Comparison of ENCODE assay signal across 1 cellular context in genomic region chr6:26568601-26569432, GRCh38.
TF ChIP-seq lines count a peak whose summit lies in the region.

No MANE protein-coding gene starts in this region.

TF ChIP-seq in PFSK-1, 5 proteins besides CTCF, POLR2A, EP300 and RAD21 (continued from another document):
- peak; percentile 53; the same call in 1 of the 2 replicates for TF ChIP-seq SIN3A (IDR thresholded peaks at IDR 0.05; ENCODE audit: borderline replicate concordance, insufficient read depth, low read length)
- peak; percentile 50; the same call in 1 of the 2 replicates for TF ChIP-seq TAF1 (IDR thresholded peaks at IDR 0.05; ENCODE audit: borderline replicate concordance, insufficient read depth, low read length)
- peak; percentile 95 for TF ChIP-seq FOXP2 (optimal IDR thresholded peaks at IDR 0.05; ENCODE audit: borderline replicate concordance, extremely low read depth, extremely low read length, insufficient read depth)
